Comparison of ENCODE assay signal across 9 cellular contexts in the genomic region with DNA sequence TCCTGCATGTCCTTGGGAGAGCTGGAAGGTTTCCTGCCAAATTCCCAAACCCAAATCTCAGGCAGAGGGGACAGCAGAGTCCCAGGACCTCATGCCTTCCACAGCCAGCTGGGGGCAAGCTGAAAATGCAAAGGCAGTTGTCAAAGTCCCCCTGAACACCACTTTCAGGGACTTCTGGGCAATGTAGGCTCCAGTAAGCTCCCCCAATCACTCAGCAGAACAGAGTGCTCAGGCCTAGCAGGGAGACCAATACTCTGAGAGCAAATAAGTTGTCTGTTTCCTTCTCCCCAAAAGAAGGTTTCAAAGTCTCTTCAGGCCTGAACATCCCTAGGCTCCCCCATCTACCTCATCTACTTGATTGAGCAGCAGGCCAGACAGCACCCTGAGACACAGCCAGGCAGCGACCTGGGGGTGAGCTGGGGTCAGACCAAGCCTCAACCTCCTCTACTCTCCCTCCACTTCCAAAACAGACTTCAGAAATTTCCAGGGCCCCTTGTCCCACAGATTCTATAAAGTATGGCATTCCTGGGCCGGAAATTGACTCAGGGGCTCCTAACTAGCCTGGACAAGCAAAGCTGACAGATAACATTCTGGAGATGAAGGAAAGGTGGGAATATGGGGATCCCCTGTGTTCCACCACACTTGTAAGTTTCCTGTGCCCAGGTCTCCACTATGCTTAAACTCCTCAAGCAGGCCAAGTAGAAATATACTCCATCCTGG. TPM values are rescaled to one million over a fixed set of nuclear protein-coding genes. Genes with fewer than 3 reads are reported as not detected.
DNase-seq lines count a peak whose midpoint lies in the region; ATAC-seq and TF ChIP-seq lines count a peak whose summit lies in the region.
"Had no signal": no experiment of that assay in that cellular context is flagged by ENCODE, and none has a peak within 500 bp of the region (broad histone marks: within the 10 kb centered on the region; RNA-seq: fewer than 3 reads in every experiment).

No MANE protein-coding gene starts in this region.

- H3K27ac Mint-ChIP-seq in activated naive CD4-positive, alpha-beta T cell treated with anti-CD3 and anti-CD28 coated beads for 36 hours: no peak overlapping the region
- H3K27ac Mint-ChIP-seq in brain: peak overlapping the region; percentile 94 to 98 (median 97)
- peak overlapping the region; percentile 100 for H3K27ac Mint-ChIP-seq in memory B cell

- H3K4me3 Mint-ChIP-seq in activated naive CD4-positive, alpha-beta T cell treated with anti-CD3 and anti-CD28 coated beads for 36 hours: peak overlapping the region; percentile 89
- H3K4me3 Mint-ChIP-seq in brain (peak overlapping the region; percentile 94 to 96 (median 94)), memory B cell (peak overlapping the region; percentile 97)

- DNase-seq in activated naive CD4-positive, alpha-beta T cell treated with anti-CD3 and anti-CD28 coated beads for 36 hours: no peak
- DNase-seq in activated naive CD4-positive, alpha-beta T cell (lab: John Stamatoyannopoulos, UW): no peak
- no peak for DNase-seq in memory B cell (ENCODE audit: low spot score in 2 of 2)
- DNase-seq in upper lobe of left lung: no peak
- DNase-seq in WERI-Rb-1: no peak
- no peak for DNase-seq in NCI-H2171 (lab: John Stamatoyannopoulos, UW)

- WGBS in upper lobe of left lung, 2 donors: 50 to 52% methylated on average over 2 of the region's 2 CpGs

- peaks cover 1% of the 10 kb centered on the region for H3K36me3 Mint-ChIP-seq in activated naive CD4-positive, alpha-beta T cell treated with anti-CD3 and anti-CD28 coated beads for 36 hours (ENCODE audit: low read depth)
- H3K36me3 Mint-ChIP-seq in brain (no peaks in the 10 kb centered on the region), memory B cell (no peaks in the 10 kb centered on the region)

- no peaks in the 10 kb centered on the region for H3K27me3 Mint-ChIP-seq in activated naive CD4-positive, alpha-beta T cell treated with anti-CD3 and anti-CD28 coated beads for 36 hours (ENCODE audit: low read depth)
- H3K27me3 Mint-ChIP-seq in brain (no peaks in the 10 kb centered on the region), memory B cell (no peaks in the 10 kb centered on the region)

- peaks cover 66% of the 10 kb centered on the region for H3K4me1 Mint-ChIP-seq in activated naive CD4-positive, alpha-beta T cell treated with anti-CD3 and anti-CD28 coated beads for 36 hours (ENCODE audit: low read depth)
- peaks cover 75% of the 10 kb centered on the region for H3K4me1 Mint-ChIP-seq in brain
- peaks cover 58% of the 10 kb centered on the region for H3K4me1 Mint-ChIP-seq in memory B cell

- no peak for TF ChIP-seq POLR2A in upper lobe of left lung (IDR thresholded peaks at IDR 0.05)

- no peak for ATAC-seq in memory B cell (ENCODE audit: low read depth)
- ATAC-seq in upper lobe of left lung (ENCODE audit: low FRiP score in 2 of 2): no peak
- no peak for ATAC-seq in HG03520 (IDR thresholded peaks at IDR 0.05; ENCODE audit: unreplicated experiment)

- no peak for TF ChIP-seq EP300 in upper lobe of left lung (IDR thresholded peaks at IDR 0.05)

- H3K27me3 ChIP-seq in upper lobe of left lung: no peaks in the 10 kb centered on the region
- no peaks in the 10 kb centered on the region for H3K27me3 ChIP-seq in WERI-Rb-1 (ENCODE audit: insufficient read depth, low read depth, severe bottlenecking)

- intact Hi-C loops in activated naive CD4-positive, alpha-beta T cell treated with anti-CD3 and anti-CD28 coated beads for 36 hours (cut with micrococcal nuclease): no loop called here

- H3K27ac ChIP-seq in upper lobe of left lung: peak overlapping the region; percentile 41 to 97 (median 74)
- no peak overlapping the region for H3K27ac ChIP-seq in WERI-Rb-1

- no peaks in the 10 kb centered on the region for H3K9me3 ChIP-seq in upper lobe of left lung
- no peaks in the 10 kb centered on the region for H3K9me3 ChIP-seq in WERI-Rb-1 (ENCODE audit: severe bottlenecking)
- H3K9me3 ChIP-seq: mucosa of descending colon had no signal

- peaks cover 36 to 74% (median 65%) of the 10 kb centered on the region in 4 donors for H3K4me1 ChIP-seq in upper lobe of left lung

- H3K36me3 ChIP-seq in upper lobe of left lung: peaks cover 0 to 4% (median 0%) of the 10 kb centered on the region in 4 donors
- no peaks in the 10 kb centered on the region; the same call in 1 of the 2 replicates for H3K36me3 ChIP-seq in WERI-Rb-1

- CTCF ChIA-PET in activated naive CD4-positive, alpha-beta T cell treated with anti-CD3 and anti-CD28 coated beads for 36 hours (lab: Charles Lee): interaction anchor here (1.0 to 3.5 kb wide), 4 partner anchors 10 to 51 kb away, joined by 3 to 19 read pairs (median 6); no protein-coding TSS in a partner anchor

- H3K4me3 ChIP-seq in upper lobe of left lung (peak overlapping the region in 3 of 4 donors; percentile 64 to 87 (median 65)), WERI-Rb-1 (ENCODE audit: low read depth, low read length) (no peak overlapping the region)
- H3K4me3 ChIP-seq: mucosa of descending colon had no signal

- no peak for TF ChIP-seq CTCF in brain (conservative IDR thresholded peaks at IDR 0.05)
- no peak for TF ChIP-seq CTCF in upper lobe of left lung (IDR thresholded peaks at IDR 0.05)
- no peak for TF ChIP-seq CTCF in WERI-Rb-1 (IDR thresholded peaks at IDR 0.05; ENCODE audit: low read depth, low read length)

- H3K9me3 Mint-ChIP-seq in activated naive CD4-positive, alpha-beta T cell treated with anti-CD3 and anti-CD28 coated beads for 36 hours: no peaks in the 10 kb centered on the region
- H3K9me3 Mint-ChIP-seq in brain (peaks cover 0 to 2% (median 0%) of the 10 kb centered on the region in 5 experiments), memory B cell (no peaks in the 10 kb centered on the region)

RNA-seq across cellular contexts. Expression of a gene that starts 1.9 kb away (rescaled TPM):
- total RNA-seq in activated naive CD4-positive, alpha-beta T cell treated with anti-CD3 and anti-CD28 coated beads for 36 hours: 10 to 100 TPM; 15.4 to 16.5 TPM
- 31.8 TPM for polyA plus RNA-seq in brain (ENCODE audit: insufficient read depth, low read depth, low replicate concordance)
- total RNA-seq in upper lobe of left lung: 10 to 100 TPM; 18.1 to 51.4 (median 31.5) TPM
